25 cellular contexts compared by ENCODE assay signal in the genomic region with DNA sequence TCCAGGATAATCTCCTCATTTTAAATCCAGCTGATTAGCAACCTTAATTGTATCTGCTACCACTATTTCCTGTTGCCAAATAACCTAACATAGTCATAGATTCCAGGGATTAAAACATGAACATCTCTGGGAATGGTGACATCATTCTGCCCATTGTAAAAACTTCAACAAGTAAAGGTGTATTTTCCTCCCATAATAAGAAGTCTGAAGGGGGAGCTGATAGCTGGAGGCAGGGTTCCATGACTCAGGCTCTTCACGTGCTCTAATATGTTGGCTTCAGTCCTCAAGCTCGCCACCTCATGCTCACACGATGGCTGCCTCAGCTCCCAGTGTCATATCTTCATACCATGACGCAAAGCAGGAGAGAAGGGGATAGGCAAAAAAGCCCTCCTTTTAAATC.
"Had no signal": no experiment of that assay in that cellular context is flagged by ENCODE, and none has a peak within 500 bp of the region (broad histone marks: within the 10 kb centered on the region; RNA-seq: fewer than 3 reads in every experiment).

No MANE protein-coding gene starts in this region.

- H3K4me1 ChIP-seq: heart right ventricle, psoas muscle, right atrium auricular region had no signal

- H3K9me3 ChIP-seq: neutrophil, ovary, psoas muscle, right atrium auricular region, upper lobe of left lung had no signal

- H3K4me3 ChIP-seq: dorsolateral prefrontal cortex, heart right ventricle, ovary, psoas muscle, right atrium auricular region, upper lobe of left lung had no signal

- H3K36me3 ChIP-seq: heart right ventricle, neutrophil, ovary, right atrium auricular region, upper lobe of left lung had no signal

- FAIRE-seq: endothelial cell of umbilical vein, kidney had no signal

- H3K27me3 ChIP-seq: dorsolateral prefrontal cortex, heart right ventricle, neutrophil, ovary, right atrium auricular region, upper lobe of left lung had no signal

- DNase-seq: activated CD4-positive, alpha-beta T cell treated with anti-CD3 and anti-CD28 coated beads, Interleukin-2, amount 10 ng/mL, durations not matched to agents 24 days and 14 days; activated CD8-positive, alpha-beta memory T cell treated with anti-CD3 and anti-CD28 coated beads, Interleukin-2, amount 10 ng/mL, durations not matched to agents 7 days and 5 days; activated CD8-positive, alpha-beta T cell treated with anti-CD3 and anti-CD28 coated beads for 36 hours; activated gamma-delta T cell; activated naive CD4-positive, alpha-beta T cell treated with anti-CD3 and anti-CD28 coated beads, Interleukin-2, amount 50 U/mL, for 16 hours; activated naive CD8-positive, alpha-beta T cell treated with anti-CD3 and anti-CD28 coated beads, Interleukin-2, amount 50 U/mL, for 24 hours; activated T-cell treated with anti-CD3 and anti-CD28 coated beads for 4 hours; caudate nucleus; dorsolateral prefrontal cortex; effector memory CD8-positive, alpha-beta T cell; heart right ventricle; kidney; ovary; psoas muscle; stimulated activated CD4-positive, alpha-beta T cell treated with anti-CD3 and anti-CD28 coated beads, Interleukin-4, amount 100 ng/mL, for 24 hours; stimulated activated naive CD8-positive, alpha-beta T cell treated with anti-CD3 and anti-CD28 coated beads, Interleukin-15, Interleukin-2, amounts not matched to agents 100 U/mL and 50 U/mL, for 24 hours; T-cell; upper lobe of left lung had no signal

- H3K27ac ChIP-seq: dorsolateral prefrontal cortex, heart right ventricle, neutrophil, ovary, psoas muscle, right atrium auricular region, upper lobe of left lung, VCaP had no signal

- ATAC-seq: activated CD4-positive, CD25-positive, alpha-beta regulatory T cell treated with anti-CD3 and anti-CD28 coated beads, Interleukin-2, amount 50 U/mL, for 24 hours; activated CD8-positive, alpha-beta memory T cell treated with anti-CD3 and anti-CD28 coated beads, Interleukin-2, amount 10 ng/mL, durations not matched to agents 7 days and 5 days; activated CD8-positive, alpha-beta T cell treated with anti-CD3 and anti-CD28 coated beads for 36 hours; activated naive CD8-positive, alpha-beta T cell treated with anti-CD3 and anti-CD28 coated beads, Interleukin-2, amount 50 U/mL, for 24 hours; effector memory CD8-positive, alpha-beta T cell; heart right ventricle; left lobe of liver; natural killer cell treated with Interleukin-12 subunit alpha and Interleukin-12 subunit beta and Interleukin-15 and Interleukin-18, amount 100 ng/mL, for 72 hours; psoas muscle; stimulated activated naive CD8-positive, alpha-beta T cell treated with anti-CD3 and anti-CD28 coated beads, Interleukin-15, Interleukin-2, amounts not matched to agents 100 U/mL and 50 U/mL, for 24 hours; T-cell had no signal
